Comparison of ENCODE assay signal across 8 cellular contexts in the genomic region with DNA sequence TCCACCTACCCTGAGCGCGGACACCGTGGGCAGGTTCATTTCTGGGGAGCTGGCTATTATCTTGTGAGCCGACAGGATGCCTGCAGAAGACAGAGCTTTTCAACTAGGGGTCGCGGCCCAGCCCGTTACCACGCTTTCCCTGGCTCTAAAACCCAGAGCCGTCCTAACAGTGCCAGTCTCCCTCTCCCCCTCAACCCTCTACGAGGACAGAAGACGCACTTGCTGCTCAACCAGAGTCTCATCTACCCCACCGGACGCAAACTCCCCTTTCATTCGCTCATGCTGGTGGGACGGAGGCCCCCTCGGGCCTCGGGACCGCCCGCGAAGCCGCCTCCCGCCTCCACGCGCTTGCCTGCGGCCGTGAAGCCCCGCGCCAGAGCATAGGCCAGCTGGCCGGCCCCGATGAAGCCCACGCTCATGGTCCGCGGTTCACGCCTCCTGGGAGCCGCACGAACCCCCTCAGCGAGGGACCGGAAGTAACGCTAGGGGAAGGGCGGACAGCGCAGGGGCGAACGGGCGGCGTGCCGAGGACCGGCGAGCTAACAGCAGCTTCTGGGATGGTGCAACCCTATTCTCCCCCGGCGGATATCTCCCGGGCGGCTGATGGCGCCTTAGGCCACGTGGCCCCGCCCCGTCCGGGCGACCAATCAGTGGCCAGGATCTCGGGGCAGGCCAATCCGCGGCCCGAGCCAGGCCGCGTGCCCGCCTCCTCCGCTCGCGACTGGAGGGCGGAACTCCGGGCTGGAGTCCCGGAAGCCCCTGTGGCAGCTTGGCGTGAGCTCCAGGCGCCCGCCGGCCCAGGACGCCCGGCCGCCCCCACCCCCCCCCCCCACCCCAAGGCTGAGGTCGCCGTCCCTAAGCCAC. TPM values are rescaled to one million over a fixed set of nuclear protein-coding genes. Genes with fewer than 3 reads are reported as not detected.
DNase-seq lines count a peak whose midpoint lies in the region; ATAC-seq and TF ChIP-seq lines count a peak whose summit lies in the region.

A gene (minus strand): TSS at position 559 of the 864 bp plus-strand sequence. CDS start 140 bp downstream, at position 419.

- H3K27me3 ChIP-seq in BJ (ENCODE audit: control insufficient read depth, insufficient read depth, low read length) (no peaks in the 10 kb centered on the region), left lung (no peaks in the 10 kb centered on the region)

- POLR2A ChIA-PET in BJ (lab: Charles Lee) = interaction anchor here (0.6 kb wide), 2 partner anchors 71 to 495 kb away, joined by 3 read pairs; no protein-coding TSS in a partner anchor

- no peaks in the 10 kb centered on the region for H3K27me3 Mint-ChIP-seq in activated CD4-positive, alpha-beta T cell treated with anti-CD3 and anti-CD28 coated beads, Interleukin-2, amount 10 ng/mL, durations not matched to agents 24 days and 14 days

- H3K27ac Mint-ChIP-seq in activated CD4-positive, alpha-beta T cell treated with anti-CD3 and anti-CD28 coated beads, Interleukin-2, amount 10 ng/mL, durations not matched to agents 24 days and 14 days = peak within 1 kb of the TSS; percentile 95

- H3K4me3 Mint-ChIP-seq in activated CD4-positive, alpha-beta T cell treated with anti-CD3 and anti-CD28 coated beads, Interleukin-2, amount 10 ng/mL, durations not matched to agents 24 days and 14 days = peak within 1 kb of the TSS; percentile 97

- no peaks in the 10 kb centered on the region for H3K9me3 Mint-ChIP-seq in activated CD4-positive, alpha-beta T cell treated with anti-CD3 and anti-CD28 coated beads, Interleukin-2, amount 10 ng/mL, durations not matched to agents 24 days and 14 days

- no peak for TF ChIP-seq CTCF in BJ (IDR thresholded peaks at IDR 0.05; ENCODE audit: insufficient read depth, low read depth, low read length)
- no peak for TF ChIP-seq CTCF in coronary artery (IDR thresholded peaks at IDR 0.05)
- TF ChIP-seq CTCF in left lung (IDR thresholded peaks at IDR 0.05) = no peak

- H3K4me3 ChIP-seq in BJ (ENCODE audit: low read depth, low read length) (peak within 1 kb of the TSS; percentile 78), coronary artery (peak within 1 kb of the TSS; percentile 89), left lung (peak within 1 kb of the TSS; percentile 90 to 95)

- CTCF ChIA-PET in BJ (lab: Yijun Ruan, JAX) = interaction anchor here (0.8 to 2.8 kb wide), 3 partner anchors 13 to 449 kb away, joined by 3 to 8 read pairs (median 4); no protein-coding TSS in a partner anchor

- H3K4me1 Mint-ChIP-seq in activated CD4-positive, alpha-beta T cell treated with anti-CD3 and anti-CD28 coated beads, Interleukin-2, amount 10 ng/mL, durations not matched to agents 24 days and 14 days = peaks cover 39% of the 10 kb centered on the region

- peaks cover 12 to 43% of the 10 kb centered on the region in 2 donors for H3K4me1 ChIP-seq in left lung

- H3K27ac ChIP-seq in coronary artery = peak within 1 kb of the TSS; percentile 69 to 93
- peak within 1 kb of the TSS; percentile 80 to 97 for H3K27ac ChIP-seq in left lung

- H3K9me3 ChIP-seq in left lung = no peaks in the 10 kb centered on the region

- peaks cover 10% of the 10 kb centered on the region for H3K36me3 ChIP-seq in BJ (ENCODE audit: control insufficient read depth, insufficient read depth, low read length)
- peaks cover 0 to 31% of the 10 kb centered on the region in 2 donors for H3K36me3 ChIP-seq in left lung

- peaks cover 30% of the 10 kb centered on the region for H3K36me3 Mint-ChIP-seq in activated CD4-positive, alpha-beta T cell treated with anti-CD3 and anti-CD28 coated beads, Interleukin-2, amount 10 ng/mL, durations not matched to agents 24 days and 14 days (ENCODE audit: low read depth)

- intact Hi-C loops in activated CD4-positive, alpha-beta T cell treated with anti-CD3 and anti-CD28 coated beads, Interleukin-2, amount 10 ng/mL, durations not matched to agents 24 days and 14 days (cut with micrococcal nuclease) = loop anchor here (1.0 to 5.0 kb wide), 8 partner anchors 27 to 496 kb away; a partner anchor contains a TSS
- intact Hi-C loops in left lung (cut with DNase I) = no loop called here

- ATAC-seq in GM19324 (IDR thresholded peaks at IDR 0.05; ENCODE audit: low FRiP score, unreplicated experiment) = peak; percentile 99
- peak; percentile 94 for ATAC-seq in HG03469 (IDR thresholded peaks at IDR 0.05; ENCODE audit: unreplicated experiment)
- peak; percentile 100 for ATAC-seq in left lung

- DNase-seq in BJ (ENCODE audit: low read depth) (peak; percentile 74), NCI-H526 treated with DMSO at 0.1 percent for 48 hours (lab: John Stamatoyannopoulos, UW) (peak; percentile 76), coronary artery (ENCODE audit: low spot score) (peak; percentile 99), left lung (peak; percentile 94 to 96)
- peak; percentile 99 for DNase-seq in activated CD4-positive, alpha-beta T cell treated with anti-CD3 and anti-CD28 coated beads, Interleukin-2, amount 10 ng/mL, durations not matched to agents 24 days and 14 days
- DNase-seq in stimulated activated CD4-positive, alpha-beta T cell treated with anti-CD3 and anti-CD28 coated beads, Interleukin-2, amount 100 ng/mL, for 48 hours = peak; percentile 90 to 93

RNA-seq across cellular contexts. Expression of the gene that starts here (rescaled TPM):
- polyA plus RNA-seq in BJ (2011; rRNA removed) = 44.8 and 81.1 TPM in 2 replicates
- polyA minus RNA-seq in BJ (2011; rRNA and poly(A)+ RNA removed) = 30.2 and 51.5 TPM in 2 replicates
- 144 and 150 TPM in 2 replicates for total RNA-seq in activated CD4-positive, alpha-beta T cell treated with anti-CD3 and anti-CD28 coated beads, Interleukin-2, amount 10 ng/mL, durations not matched to agents 24 days and 14 days
- 10 to 100 TPM; 52.7 to 59.8 TPM for total RNA-seq in left lung

Comparison
In these comparisons a context has a peak if more than half of its experiments do, and no peak if none do; other contexts are left out.
1. Peak in every context shown above with its lines: DNase-seq, ATAC-seq, H3K4me3 ChIP-seq and H3K27ac ChIP-seq.